ENCODE assay signal across 1 cellular context in genomic region chr10:70673929-70674559, GRCh38.
TF ChIP-seq lines count a peak whose summit lies in the region.

No MANE protein-coding gene starts in this region.

TF ChIP-seq in IMR-90, 13 proteins besides CTCF, POLR2A, EP300 and RAD21 (continued from another document):
- no peak for TF ChIP-seq ELK1 (IDR thresholded peaks at IDR 0.05; ENCODE audit: borderline replicate concordance, low read depth, low read length)
- no peak for TF ChIP-seq MAFK (IDR thresholded peaks at IDR 0.05; ENCODE audit: low read depth, low read length)
- no peak for TF ChIP-seq CHD1 (IDR thresholded peaks at IDR 0.05; ENCODE audit: low read depth, low read length)
- TF ChIP-seq BHLHE40 (IDR thresholded peaks at IDR 0.05; ENCODE audit: low read depth, low read length) = no peak
- TF ChIP-seq RFX5 (IDR thresholded peaks at IDR 0.05; ENCODE audit: low read depth, low read length) = no peak
- no peak for TF ChIP-seq MAZ (IDR thresholded peaks at IDR 0.05; ENCODE audit: borderline replicate concordance, low read depth, low read length)
